ENCODE assay signal across 11 cellular contexts in the genomic region with DNA sequence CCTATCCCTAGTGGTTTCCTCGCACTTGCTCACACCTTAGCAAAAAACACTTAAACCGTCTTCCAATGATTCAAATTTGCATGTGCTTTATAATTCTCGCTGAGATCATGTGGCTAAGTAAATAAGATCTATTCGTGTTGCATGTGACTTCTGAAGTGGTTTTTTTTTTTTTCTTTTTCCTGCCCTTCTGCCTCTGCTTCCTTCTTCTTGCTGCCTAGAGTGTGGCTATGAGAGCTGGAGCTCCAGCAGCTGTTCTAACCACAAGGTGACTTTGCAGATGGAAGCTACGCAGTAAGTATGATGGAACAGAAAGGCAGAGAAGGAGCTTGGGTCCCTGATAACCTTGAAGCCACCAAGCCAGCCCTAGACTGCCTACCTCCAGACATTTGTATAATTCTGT. TPM values are rescaled to one million over a fixed set of nuclear protein-coding genes. Genes with fewer than 3 reads are reported as not detected.
DNase-seq lines count a peak whose midpoint lies in the region; ATAC-seq and TF ChIP-seq lines count a peak whose summit lies in the region.
"Had no signal": no experiment of that assay in that cellular context is flagged by ENCODE, and none has a peak within 500 bp of the region (broad histone marks: within the 10 kb centered on the region; RNA-seq: fewer than 3 reads in every experiment).

No MANE protein-coding gene starts in this region.

- ATAC-seq in CD4-positive, CD25-positive, alpha-beta regulatory T cell (ENCODE audit: low read depth in 2 of 2): no peak
- peak; percentile 52 for ATAC-seq in mucosa of descending colon
- ATAC-seq: GM23338 had no signal

- no peaks in the 10 kb centered on the region for H3K36me3 Mint-ChIP-seq in CD4-positive, CD25-positive, alpha-beta regulatory T cell

- no peaks in the 10 kb centered on the region for H3K9me3 ChIP-seq in CD4-positive, CD25-positive, alpha-beta regulatory T cell (ENCODE audit: control insufficient read depth in 2 of 2, low read length in 2 of 2)
- H3K9me3 ChIP-seq in mucosa of descending colon (no peaks in the 10 kb centered on the region), tibial artery (no peaks in the 10 kb centered on the region)

- H3K4me1 ChIP-seq in CD4-positive, CD25-positive, alpha-beta regulatory T cell (ENCODE audit: control insufficient read depth, insufficient read depth, low read length, poor library complexity, severe bottlenecking): peaks cover 11% of the 10 kb centered on the region
- H3K4me1 ChIP-seq in mucosa of descending colon (ENCODE audit: low read depth) (peaks cover 3% of the 10 kb centered on the region), tibial artery (peaks cover 0 to 13% (median 11%) of the 10 kb centered on the region in 4 donors)

- no peaks in the 10 kb centered on the region for H3K9me3 Mint-ChIP-seq in CD4-positive, CD25-positive, alpha-beta regulatory T cell
- H3K9me3 Mint-ChIP-seq: GM23338 had no signal

- peaks cover 19% of the 10 kb centered on the region for H3K27me3 Mint-ChIP-seq in CD4-positive, CD25-positive, alpha-beta regulatory T cell

- H3K27ac ChIP-seq in CD4-positive, CD25-positive, alpha-beta regulatory T cell (ENCODE audit: insufficient read depth, low read length, poor library complexity, severe bottlenecking): no peak overlapping the region
- H3K27ac ChIP-seq in tibial artery: no peak overlapping the region

- H3K4me3 ChIP-seq in CD4-positive, CD25-positive, alpha-beta regulatory T cell (ENCODE audit: low read depth, low read length): no peak overlapping the region
- no peak overlapping the region for H3K4me3 ChIP-seq in mucosa of descending colon
- H3K4me3 ChIP-seq in tibial artery: no peak overlapping the region
- H3K4me3 ChIP-seq: GM23338 had no signal

- H3K4me3 Mint-ChIP-seq in CD4-positive, CD25-positive, alpha-beta regulatory T cell: no peak overlapping the region
- H3K4me3 Mint-ChIP-seq: GM23338 had no signal

- H3K27me3 ChIP-seq in CD4-positive, CD25-positive, alpha-beta regulatory T cell (ENCODE audit: control insufficient read depth, insufficient read depth, low read length): no peaks in the 10 kb centered on the region
- no peaks in the 10 kb centered on the region for H3K27me3 ChIP-seq in tibial artery

- peak in 1 of 3 donors; percentile 46 for DNase-seq in CD4-positive, CD25-positive, alpha-beta regulatory T cell
- DNase-seq in LHCN-M2 (ENCODE audit: low read depth) (peak; percentile 13), SKM-1 treated with dmso at 0.1 percent for 144 hours (lab: John Stamatoyannopoulos, UW; ENCODE audit: unreplicated experiment) (peak; percentile 62), mucosa of descending colon (no peak), COLO668 (lab: John Stamatoyannopoulos, UW; ENCODE audit: unreplicated experiment) (no peak), cerebellum (ENCODE audit: low spot score) (no peak), tibial artery (no peak)
- no peak for DNase-seq in stimulated activated naive CD4-positive, alpha-beta T cell treated with Interleukin-2 at 50 U/mL for 16 hours (lab: John Stamatoyannopoulos, UW)
- DNase-seq: activated naive CD4-positive, alpha-beta T cell; cortex of kidney had no signal

- H3K4me1 Mint-ChIP-seq in CD4-positive, CD25-positive, alpha-beta regulatory T cell: peaks cover 6 to 21% (median 13%) of the 10 kb centered on the region in 4 donors

- no peaks in the 10 kb centered on the region for H3K36me3 ChIP-seq in CD4-positive, CD25-positive, alpha-beta regulatory T cell (ENCODE audit: control insufficient read depth, insufficient read depth, low read length)
- no peaks in the 10 kb centered on the region for H3K36me3 ChIP-seq in mucosa of descending colon (ENCODE audit: low read depth)
- H3K36me3 ChIP-seq in tibial artery: peaks cover 0 to 6% (median 0%) of the 10 kb centered on the region in 3 donors

- intact Hi-C loops in mucosa of descending colon (cut with DNase I, micrococcal nuclease) (no loop called here), tibial artery (cut with DNase I; ENCODE audit: low total_unique reads) (no loop called here)

- no peak for TF ChIP-seq CTCF in mucosa of descending colon (IDR thresholded peaks at IDR 0.05)
- no peak for TF ChIP-seq CTCF in tibial artery (IDR thresholded peaks at IDR 0.05)

- peak overlapping the region in 2 of 3 donors; percentile 60 to 76 for H3K27ac Mint-ChIP-seq in CD4-positive, CD25-positive, alpha-beta regulatory T cell

RNA-seq across cellular contexts. Expression of gene SULF2, which starts 36.4 kb away (rescaled TPM):
- not detected for total RNA-seq in CD4-positive, CD25-positive, alpha-beta regulatory T cell
- 1 to 10 TPM in 1 of 4 donors, under 1 TPM in 3; 0.33 to 1.2 (median 0.74) TPM for polyA plus RNA-seq in CD4-positive, CD25-positive, alpha-beta regulatory T cell
- 2.4 and 3.2 TPM in 2 replicates for total RNA-seq in LHCN-M2 (2014; rRNA removed)
- polyA plus RNA-seq in LHCN-M2 (2012): 1.4 TPM
- 100 to 1,000 TPM; 102 to 181 (median 144) TPM for total RNA-seq in mucosa of descending colon
- 22.6 TPM for total RNA-seq in cerebellum

Comparison
In these comparisons a context has a peak if more than half of its experiments do, and no peak if none do; other contexts are left out.
1. DNase-seq: peak in LHCN-M2 (single experiment) and SKM-1 treated with dmso at 0.1 percent for 144 hours (single experiment); none in mucosa of descending colon (0 of 3), COLO668 (single experiment), cerebellum (single experiment), tibial artery (0 of 2) and stimulated activated naive CD4-positive, alpha-beta T cell treated with Interleukin-2 at 50 U/mL for 16 hours (single experiment).